Comparison of ENCODE assay signal across 1 cellular context in the genomic region with DNA sequence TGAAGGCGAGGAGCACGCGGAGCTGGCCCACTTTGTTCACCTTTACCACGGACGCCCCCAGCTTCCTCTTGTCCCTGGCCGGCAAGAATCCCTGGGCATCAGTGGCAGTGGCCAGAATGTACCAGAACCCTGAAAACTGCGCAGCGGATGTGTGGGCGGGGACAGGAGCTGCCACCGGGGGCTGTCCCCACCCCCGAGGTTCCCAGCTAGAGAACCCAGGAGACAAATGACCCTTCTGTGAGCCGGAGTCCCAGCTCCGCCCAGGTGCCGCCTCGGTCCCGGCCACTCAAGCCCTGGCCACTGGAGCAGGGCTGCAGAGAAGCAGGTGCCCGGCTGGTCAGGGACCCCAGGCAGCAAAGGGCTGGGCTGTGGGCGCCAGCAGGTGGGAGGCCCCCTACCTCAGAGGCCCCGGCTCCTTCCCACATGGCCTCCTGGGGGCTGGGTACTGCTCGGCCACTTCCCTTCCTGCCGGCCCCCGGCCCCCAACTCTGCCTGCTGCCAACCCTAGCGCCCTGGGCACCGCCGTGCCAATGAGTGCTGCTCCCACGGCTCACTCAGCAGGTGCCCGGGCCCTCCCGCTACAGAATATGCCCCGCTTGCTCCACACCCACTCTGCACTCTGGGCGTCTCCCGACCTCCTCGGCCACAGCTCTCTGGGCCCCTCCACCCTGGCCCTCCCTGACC.
TF ChIP-seq lines count a peak whose summit lies in the region.

No MANE protein-coding gene starts in this region.

TF ChIP-seq in GM23338, 12 proteins besides CTCF, POLR2A, EP300 and RAD21:
- TF ChIP-seq, protein P1, sequence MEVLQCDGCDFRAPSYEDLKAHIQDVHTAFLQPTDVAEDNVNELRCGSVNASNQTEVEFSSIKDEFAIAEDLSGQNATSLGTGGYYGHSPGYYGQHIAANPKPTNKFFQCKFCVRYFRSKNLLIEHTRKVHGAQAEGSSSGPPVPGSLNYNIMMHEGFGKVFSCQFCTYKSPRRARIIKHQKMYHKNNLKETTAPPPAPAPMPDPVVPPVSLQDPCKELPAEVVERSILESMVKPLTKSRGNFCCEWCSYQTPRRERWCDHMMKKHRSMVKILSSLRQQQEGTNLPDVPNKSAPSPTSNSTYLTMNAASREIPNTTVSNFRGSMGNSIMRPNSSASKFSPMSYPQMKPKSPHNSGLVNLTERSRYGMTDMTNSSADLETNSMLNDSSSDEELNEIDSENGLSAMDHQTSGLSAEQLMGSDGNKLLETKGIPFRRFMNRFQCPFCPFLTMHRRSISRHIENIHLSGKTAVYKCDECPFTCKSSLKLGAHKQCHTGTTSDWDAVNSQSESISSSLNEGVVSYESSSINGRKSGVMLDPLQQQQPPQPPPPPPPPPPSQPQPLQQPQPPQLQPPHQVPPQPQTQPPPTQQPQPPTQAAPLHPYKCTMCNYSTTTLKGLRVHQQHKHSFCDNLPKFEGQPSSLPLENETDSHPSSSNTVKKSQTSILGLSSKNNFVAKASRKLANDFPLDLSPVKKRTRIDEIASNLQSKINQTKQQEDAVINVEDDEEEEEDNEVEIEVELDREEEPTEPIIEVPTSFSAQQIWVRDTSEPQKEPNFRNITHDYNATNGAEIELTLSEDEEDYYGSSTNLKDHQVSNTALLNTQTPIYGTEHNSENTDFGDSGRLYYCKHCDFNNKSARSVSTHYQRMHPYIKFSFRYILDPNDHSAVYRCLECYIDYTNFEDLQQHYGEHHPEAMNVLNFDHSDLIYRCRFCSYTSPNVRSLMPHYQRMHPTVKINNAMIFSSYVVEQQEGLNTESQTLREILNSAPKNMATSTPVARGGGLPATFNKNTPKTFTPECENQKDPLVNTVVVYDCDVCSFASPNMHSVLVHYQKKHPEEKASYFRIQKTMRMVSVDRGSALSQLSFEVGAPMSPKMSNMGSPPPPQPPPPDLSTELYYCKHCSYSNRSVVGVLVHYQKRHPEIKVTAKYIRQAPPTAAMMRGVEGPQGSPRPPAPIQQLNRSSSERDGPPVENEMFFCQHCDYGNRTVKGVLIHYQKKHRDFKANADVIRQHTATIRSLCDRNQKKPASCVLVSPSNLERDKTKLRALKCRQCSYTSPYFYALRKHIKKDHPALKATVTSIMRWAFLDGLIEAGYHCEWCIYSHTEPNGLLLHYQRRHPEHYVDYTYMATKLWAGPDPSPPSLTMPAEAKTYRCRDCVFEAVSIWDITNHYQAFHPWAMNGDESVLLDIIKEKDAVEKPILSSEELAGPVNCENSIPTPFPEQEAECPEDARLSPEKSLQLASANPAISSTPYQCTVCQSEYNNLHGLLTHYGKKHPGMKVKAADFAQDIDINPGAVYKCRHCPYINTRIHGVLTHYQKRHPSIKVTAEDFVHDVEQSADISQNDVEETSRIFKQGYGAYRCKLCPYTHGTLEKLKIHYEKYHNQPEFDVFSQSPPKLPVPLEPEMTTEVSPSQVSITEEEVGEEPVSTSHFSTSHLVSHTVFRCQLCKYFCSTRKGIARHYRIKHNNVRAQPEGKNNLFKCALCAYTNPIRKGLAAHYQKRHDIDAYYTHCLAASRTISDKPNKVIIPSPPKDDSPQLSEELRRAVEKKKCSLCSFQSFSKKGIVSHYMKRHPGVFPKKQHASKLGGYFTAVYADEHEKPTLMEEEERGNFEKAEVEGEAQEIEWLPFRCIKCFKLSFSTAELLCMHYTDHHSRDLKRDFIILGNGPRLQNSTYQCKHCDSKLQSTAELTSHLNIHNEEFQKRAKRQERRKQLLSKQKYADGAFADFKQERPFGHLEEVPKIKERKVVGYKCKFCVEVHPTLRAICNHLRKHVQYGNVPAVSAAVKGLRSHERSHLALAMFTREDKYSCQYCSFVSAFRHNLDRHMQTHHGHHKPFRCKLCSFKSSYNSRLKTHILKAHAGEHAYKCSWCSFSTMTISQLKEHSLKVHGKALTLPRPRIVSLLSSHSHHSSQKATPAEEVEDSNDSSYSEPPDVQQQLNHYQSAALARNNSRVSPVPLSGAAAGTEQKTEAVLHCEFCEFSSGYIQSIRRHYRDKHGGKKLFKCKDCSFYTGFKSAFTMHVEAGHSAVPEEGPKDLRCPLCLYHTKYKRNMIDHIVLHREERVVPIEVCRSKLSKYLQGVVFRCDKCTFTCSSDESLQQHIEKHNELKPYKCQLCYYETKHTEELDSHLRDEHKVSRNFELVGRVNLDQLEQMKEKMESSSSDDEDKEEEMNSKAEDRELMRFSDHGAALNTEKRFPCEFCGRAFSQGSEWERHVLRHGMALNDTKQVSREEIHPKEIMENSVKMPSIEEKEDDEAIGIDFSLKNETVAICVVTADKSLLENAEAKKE (CRISPR knock-in tag; IDR thresholded peaks at IDR 0.05): no peak
- TF ChIP-seq ZNF114 (CRISPR knock-in tag; IDR thresholded peaks at IDR 0.05) (no peak), CREB1 (CRISPR knock-in tag; IDR thresholded peaks at IDR 0.05; ENCODE audit: low read depth) (no peak), POLR2AphosphoS5 (IDR thresholded peaks at IDR 0.05; ENCODE audit: low read depth) (no peak), EZH2 (IDR thresholded peaks at IDR 0.05; ENCODE audit: low read depth, unreplicated experiment) (no peak), ZNF331 (CRISPR knock-in tag; IDR thresholded peaks at IDR 0.05; ENCODE audit: low read depth) (no peak), STAT1 (IDR thresholded peaks at IDR 0.05; ENCODE audit: unreplicated experiment) (no peak), NANOG (IDR thresholded peaks at IDR 0.05; ENCODE audit: borderline replicate concordance) (no peak), EZH2phosphoT487 (IDR thresholded peaks at IDR 0.05; ENCODE audit: unreplicated experiment) (no peak), JUNB (IDR thresholded peaks at IDR 0.05; ENCODE audit: unreplicated experiment) (no peak)
- TF ChIP-seq, protein P2, sequence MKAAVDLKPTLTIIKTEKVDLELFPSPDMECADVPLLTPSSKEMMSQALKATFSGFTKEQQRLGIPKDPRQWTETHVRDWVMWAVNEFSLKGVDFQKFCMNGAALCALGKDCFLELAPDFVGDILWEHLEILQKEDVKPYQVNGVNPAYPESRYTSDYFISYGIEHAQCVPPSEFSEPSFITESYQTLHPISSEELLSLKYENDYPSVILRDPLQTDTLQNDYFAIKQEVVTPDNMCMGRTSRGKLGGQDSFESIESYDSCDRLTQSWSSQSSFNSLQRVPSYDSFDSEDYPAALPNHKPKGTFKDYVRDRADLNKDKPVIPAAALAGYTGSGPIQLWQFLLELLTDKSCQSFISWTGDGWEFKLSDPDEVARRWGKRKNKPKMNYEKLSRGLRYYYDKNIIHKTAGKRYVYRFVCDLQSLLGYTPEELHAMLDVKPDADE (IDR thresholded peaks at IDR 0.05): no peak
- TF ChIP-seq, protein P3, sequence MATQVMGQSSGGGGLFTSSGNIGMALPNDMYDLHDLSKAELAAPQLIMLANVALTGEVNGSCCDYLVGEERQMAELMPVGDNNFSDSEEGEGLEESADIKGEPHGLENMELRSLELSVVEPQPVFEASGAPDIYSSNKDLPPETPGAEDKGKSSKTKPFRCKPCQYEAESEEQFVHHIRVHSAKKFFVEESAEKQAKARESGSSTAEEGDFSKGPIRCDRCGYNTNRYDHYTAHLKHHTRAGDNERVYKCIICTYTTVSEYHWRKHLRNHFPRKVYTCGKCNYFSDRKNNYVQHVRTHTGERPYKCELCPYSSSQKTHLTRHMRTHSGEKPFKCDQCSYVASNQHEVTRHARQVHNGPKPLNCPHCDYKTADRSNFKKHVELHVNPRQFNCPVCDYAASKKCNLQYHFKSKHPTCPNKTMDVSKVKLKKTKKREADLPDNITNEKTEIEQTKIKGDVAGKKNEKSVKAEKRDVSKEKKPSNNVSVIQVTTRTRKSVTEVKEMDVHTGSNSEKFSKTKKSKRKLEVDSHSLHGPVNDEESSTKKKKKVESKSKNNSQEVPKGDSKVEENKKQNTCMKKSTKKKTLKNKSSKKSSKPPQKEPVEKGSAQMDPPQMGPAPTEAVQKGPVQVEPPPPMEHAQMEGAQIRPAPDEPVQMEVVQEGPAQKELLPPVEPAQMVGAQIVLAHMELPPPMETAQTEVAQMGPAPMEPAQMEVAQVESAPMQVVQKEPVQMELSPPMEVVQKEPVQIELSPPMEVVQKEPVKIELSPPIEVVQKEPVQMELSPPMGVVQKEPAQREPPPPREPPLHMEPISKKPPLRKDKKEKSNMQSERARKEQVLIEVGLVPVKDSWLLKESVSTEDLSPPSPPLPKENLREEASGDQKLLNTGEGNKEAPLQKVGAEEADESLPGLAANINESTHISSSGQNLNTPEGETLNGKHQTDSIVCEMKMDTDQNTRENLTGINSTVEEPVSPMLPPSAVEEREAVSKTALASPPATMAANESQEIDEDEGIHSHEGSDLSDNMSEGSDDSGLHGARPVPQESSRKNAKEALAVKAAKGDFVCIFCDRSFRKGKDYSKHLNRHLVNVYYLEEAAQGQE (IDR thresholded peaks at IDR 0.05; ENCODE audit: unreplicated experiment): no peak
